In the genomic region with DNA sequence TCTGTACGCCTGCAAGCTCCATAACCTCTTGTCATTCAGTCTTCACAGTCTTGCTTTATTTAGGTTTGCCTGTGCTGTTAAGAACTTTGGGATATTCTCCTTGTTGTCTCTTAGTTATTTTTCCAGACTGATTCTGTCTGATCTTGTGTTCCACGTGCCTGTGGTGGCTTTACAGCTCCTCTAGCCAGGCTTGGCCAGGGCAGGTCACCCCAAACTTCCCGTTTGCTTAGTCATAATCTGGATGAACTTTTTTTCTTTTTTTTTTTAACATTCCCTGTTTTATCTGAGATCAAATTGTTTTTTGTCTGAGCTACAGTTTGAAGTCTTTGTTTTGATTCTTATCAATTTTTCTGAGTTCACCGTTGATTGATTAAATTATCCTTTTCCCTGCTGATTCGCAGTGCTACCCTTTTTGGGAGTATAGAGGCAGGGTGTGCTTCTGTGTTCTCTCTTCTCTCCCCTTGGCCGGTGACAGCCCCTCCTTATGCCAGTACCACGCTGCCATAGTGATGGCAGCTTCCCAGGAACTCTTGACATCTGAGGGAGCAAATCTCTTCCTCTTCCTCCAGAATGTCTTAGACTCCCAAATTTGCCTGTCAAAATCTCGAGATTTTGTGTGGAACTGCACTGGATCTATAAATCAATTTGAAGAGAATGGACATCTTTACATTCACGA, we compare ENCODE assay signal across 9 cellular contexts.
A peak's percentile ranks its signal among the peaks of the same experiment; 100 is the strongest.
DNase-seq lines count a peak whose midpoint lies in the region; ATAC-seq and TF ChIP-seq lines count a peak whose summit lies in the region.
"Had no signal": no experiment of that assay in that cellular context is flagged by ENCODE, and none has a peak within 500 bp of the region (broad histone marks: within the 10 kb centered on the region; RNA-seq: fewer than 3 reads in every experiment).

No MANE protein-coding gene starts in this region.

- peak overlapping the region; percentile 29 for H3K4me3 ChIP-seq in AG10803 (ENCODE audit: low read length)

- TF ChIP-seq CTCF in AG10803 (conservative IDR thresholded peaks at IDR 0.05; ENCODE audit: low read length), result no peak

- peaks cover 58% of the 10 kb centered on the region for H3K4me1 Mint-ChIP-seq in memory B cell

- ATAC-seq in memory B cell (ENCODE audit: low read depth) (no peak), GM21576 (IDR thresholded peaks at IDR 0.05; ENCODE audit: unreplicated experiment) (no peak)

- H3K36me3 Mint-ChIP-seq in memory B cell, result peaks cover 30% of the 10 kb centered on the region

- DNase-seq in AG10803 (ENCODE audit: low read depth), result peak; percentile 71
- peak; percentile 67 for DNase-seq in HS-5 (ENCODE audit: low read depth)
- DNase-seq in astrocyte of the hippocampus (ENCODE audit: low read depth, low spot score), result peak; percentile 59
- no peak for DNase-seq in memory B cell (ENCODE audit: low spot score in 2 of 2)
- no peak for DNase-seq in NOMO-1 (lab: John Stamatoyannopoulos, UW; ENCODE audit: unreplicated experiment in 2 of 2)
- no peak for DNase-seq in C1 segment of cervical spinal cord (lab: John Stamatoyannopoulos, UW)
- DNase-seq in MV-4-11 (lab: John Stamatoyannopoulos, UW), result no peak
- DNase-seq: endodermal cell had no signal

- no peaks in the 10 kb centered on the region for H3K9me3 Mint-ChIP-seq in memory B cell
- H3K9me3 Mint-ChIP-seq: endodermal cell had no signal

- peak overlapping the region; percentile 95 for H3K4me3 Mint-ChIP-seq in memory B cell
- H3K4me3 Mint-ChIP-seq: endodermal cell had no signal

- peak overlapping the region; percentile 88 for H3K27ac Mint-ChIP-seq in memory B cell
- H3K27ac Mint-ChIP-seq: endodermal cell had no signal

- no peaks in the 10 kb centered on the region for H3K27me3 Mint-ChIP-seq in memory B cell

Comparison
In these comparisons a context has a peak if more than half of its experiments do, and no peak if none do; other contexts are left out.
1. DNase-seq: peak in AG10803 (single experiment), HS-5 (single experiment) and astrocyte of the hippocampus (single experiment); none in memory B cell (0 of 2), NOMO-1 (0 of 2), C1 segment of cervical spinal cord (0 of 14) and MV-4-11 (single experiment).